Comparison of ENCODE assay signal across 16 cellular contexts in genomic region chr14:76007852-76008251, GRCh38. TPM values are rescaled to one million over a fixed set of nuclear protein-coding genes. Genes with fewer than 3 reads are reported as not detected.
DNase-seq lines count a peak whose midpoint lies in the region; ATAC-seq and TF ChIP-seq lines count a peak whose summit lies in the region.
"Had no signal": no experiment of that assay in that cellular context is flagged by ENCODE, and none has a peak within 500 bp of the region (broad histone marks: within the 10 kb centered on the region; RNA-seq: fewer than 3 reads in every experiment).

No MANE protein-coding gene starts in this region.

- H3F3A ChIP-seq in GM23248 (ENCODE audit: insufficient read depth): peaks cover 15% of the 10 kb centered on the region
- no peaks in the 10 kb centered on the region for H3F3A ChIP-seq in PC-3 (ENCODE audit: low read length, unreplicated experiment)

- intact Hi-C loops in PC-3 (cut with micrococcal nuclease): no loop called here

- H3K9me3 ChIP-seq in GM23248 (ENCODE audit: low read depth) (no peaks in the 10 kb centered on the region), PC-3 (ENCODE audit: low read length) (peaks cover 6% of the 10 kb centered on the region; the same call in 1 of the 2 replicates)

- H3K4me3 ChIP-seq in GM23248 (no peak overlapping the region), PC-3 (ENCODE audit: low read length) (no peak overlapping the region)
- H3K4me3 ChIP-seq: SJCRH30 had no signal

- CTCF ChIA-PET in PC-3 (lab: Charles Lee): no interaction called here

- H3K4me2 ChIP-seq in GM23248 (ENCODE audit: unreplicated experiment) (no peak overlapping the region), PC-3 (ENCODE audit: low read length) (no peak overlapping the region)

- ATAC-seq in PC-3 (peak; percentile 96), foreskin keratinocyte (peak; percentile 26), GM19397 (IDR thresholded peaks at IDR 0.05; ENCODE audit: unreplicated experiment) (no peak), HG02840 (IDR thresholded peaks at IDR 0.05; ENCODE audit: low FRiP score, unreplicated experiment) (no peak)

- H3K9ac ChIP-seq in GM23248 (no peak overlapping the region), PC-3 (ENCODE audit: low read length) (no peak overlapping the region)

- H3K9me2 ChIP-seq in GM23248 (ENCODE audit: insufficient read depth) (no peaks in the 10 kb centered on the region), PC-3 (replicated peaks; ENCODE audit: low read length) (no peaks in the 10 kb centered on the region)

- in situ Hi-C loops in GM23248 (cut with MboI): no loop called here

- H3K36me3 ChIP-seq in GM23248 (ENCODE audit: low read depth) (peaks cover 33% of the 10 kb centered on the region), PC-3 (ENCODE audit: low read depth, low read length) (peaks cover 11% of the 10 kb centered on the region)

- H4K20me1 ChIP-seq in GM23248 (ENCODE audit: insufficient read depth) (no peaks in the 10 kb centered on the region; the same call in 1 of the 2 replicates), PC-3 (ENCODE audit: low read length) (no peaks in the 10 kb centered on the region)

- H3K4me1 ChIP-seq in GM23248 (ENCODE audit: insufficient read depth) (peaks cover 11% of the 10 kb centered on the region), PC-3 (ENCODE audit: insufficient read depth, low read length) (no peaks in the 10 kb centered on the region), foreskin keratinocyte (no peaks in the 10 kb centered on the region)
- H3K4me1 ChIP-seq: SJCRH30 had no signal

- TF ChIP-seq CTCF in PC-3 (conservative IDR thresholded peaks at IDR 0.05; ENCODE audit: low read depth, low read length) (no peak), foreskin keratinocyte (conservative IDR thresholded peaks at IDR 0.05) (no peak)

- peak; percentile 72 for DNase-seq in GM23248
- DNase-seq in PC-3: peak; percentile 47
- no peak for DNase-seq in foreskin keratinocyte
- DNase-seq in RKO (ENCODE audit: low spot score): no peak
- DNase-seq in NCI-H1048 (lab: John Stamatoyannopoulos, UW): no peak
- DNase-seq: Calu3; CD4-positive, alpha-beta memory T cell; Karpas-422; NCI-H187; NCI-H446; NCI-H69; OCI-M1; SJCRH30 had no signal

- POLR2A ChIA-PET in PC-3 (lab: Charles Lee; ENCODE audit: unreplicated experiment): no interaction called here

- 60 to 63% methylated on average over 2 of the region's 2 CpGs for WGBS in GM23248 (ENCODE audit: low coverage in 1 of 2, low lambda C conversion rate in 2 of 2, missing lambda C conversion rate in 2 of 2), 2 experiments

- no peaks in the 10 kb centered on the region for H3K27me3 ChIP-seq in GM23248 (replicated peaks; ENCODE audit: insufficient read depth)
- no peaks in the 10 kb centered on the region for H3K27me3 ChIP-seq in PC-3 (ENCODE audit: low read length)
- no peaks in the 10 kb centered on the region for H3K27me3 ChIP-seq in foreskin keratinocyte
- H3K27me3 ChIP-seq: SJCRH30 had no signal

- H2AFZ ChIP-seq in GM23248 (no peak overlapping the region), PC-3 (ENCODE audit: low read length) (no peak overlapping the region)

- no peak overlapping the region for H3K27ac ChIP-seq in GM23248
- no peak overlapping the region for H3K27ac ChIP-seq in PC-3 (ENCODE audit: low read length)
- no peak overlapping the region for H3K27ac ChIP-seq in foreskin keratinocyte
- H3K27ac ChIP-seq: RWPE1, SJCRH30 had no signal

- H3K79me2 ChIP-seq in GM23248 (ENCODE audit: insufficient read depth): no peaks in the 10 kb centered on the region
- H3K79me2 ChIP-seq in PC-3 (ENCODE audit: low read length): no peaks in the 10 kb centered on the region

- BruUV-seq in PC-3 (replicated peaks; lab: Mats Ljungman, UMichigan): no TSS peak

RNA-seq across cellular contexts. Expression of gene IFT43, which starts 22.3 kb away (rescaled TPM):
- total RNA-seq in GM23248 (2014; rRNA removed; shearing (Covaris generic)): 40.5 and 41.4 TPM in 2 replicates
- polyA plus RNA-seq in GM23248 (2016; fragmentation: Nextera tagmentation; extraction: Ambion mirVana) (67.9 and 74.1 TPM in 2 replicates), foreskin keratinocyte (38.0 and 43.0 TPM in 2 replicates)
- total RNA-seq in PC-3 (2014; rRNA removed) (23.7 and 41.3 TPM in 2 replicates), foreskin keratinocyte (29.0 and 29.3 TPM in 2 replicates)

RNA-seq across cellular contexts. Expression of gene TGFB3, which starts 26.1 kb away (rescaled TPM):
- 3.2 and 3.9 TPM in 2 replicates for total RNA-seq in GM23248 (2014; rRNA removed; shearing (Covaris generic))
- polyA plus RNA-seq in GM23248 (2016; fragmentation: Nextera tagmentation; extraction: Ambion mirVana): 3.7 and 4.0 TPM in 2 replicates
- total RNA-seq in PC-3 (2014; rRNA removed): 10.2 and 15.5 TPM in 2 replicates
- total RNA-seq in foreskin keratinocyte: 0.99 and 1.0 TPM in 2 replicates
- 0.41 and 0.62 TPM in 2 replicates for polyA plus RNA-seq in foreskin keratinocyte

Comparison
In these comparisons a context has a peak if more than half of its experiments do, and no peak if none do; other contexts are left out.
1. DNase-seq: peak in GM23248 (single experiment) and PC-3 (single experiment); none in foreskin keratinocyte (0 of 2), RKO (single experiment) and NCI-H1048 (single experiment).
2. ATAC-seq: peak in PC-3 (single experiment) and foreskin keratinocyte (single experiment); none in GM19397 (single experiment) and HG02840 (single experiment).